ENCODE assay signal across 8 cellular contexts in genomic region chr4:102759835-102760644, GRCh38. TPM values are rescaled to one million over a fixed set of nuclear protein-coding genes. Genes with fewer than 3 reads are reported as not detected.
DNase-seq lines count a peak whose midpoint lies in the region; ATAC-seq, FAIRE-seq and TF ChIP-seq lines count a peak whose summit lies in the region.

No MANE protein-coding gene starts in this region.

- intact Hi-C loops in GM12878 (cut with micrococcal nuclease; ENCODE audit: unreplicated experiment), result loop anchor here (1.0 to 5.0 kb wide), 2 partner anchors 73 to 107 kb away; partner anchors contain the start of gene CISD2
- intact Hi-C loops in gastrocnemius medialis (cut with DNase I; ENCODE audit: low total_unique reads), result loop anchor here (1.0 to 5.0 kb wide), 5 partner anchors 33 to 252 kb away; partner anchors contain the start of gene CISD2

- peak overlapping the region; percentile 98 for H3K4me3 ChIP-seq in GM12878
- peak overlapping the region; percentile 85 for H3K4me3 ChIP-seq in iPS-11a (ENCODE audit: low read depth, low read length)
- H3K4me3 ChIP-seq in gastrocnemius medialis, result peak overlapping the region; percentile 78 to 99 (median 83)

- H3K27me3 ChIP-seq in GM12878 (replicated peaks in 1 of 2; ENCODE audit: control insufficient read depth in 2 of 2, insufficient read depth in 2 of 2, low read length in 1 of 2) (no peaks in the 10 kb centered on the region), gastrocnemius medialis (no peaks in the 10 kb centered on the region)

- no peak for TF ChIP-seq RAD21 in GM12878 (IDR thresholded peaks at IDR 0.05; ENCODE audit: insufficient read depth, low read depth, low read length)

- peak; percentile 40 to 76; a peak in 1 of 4 replicates for TF ChIP-seq EP300 in GM12878 (IDR thresholded peaks at IDR 0.05; ENCODE audit: borderline replicate concordance in 1 of 2, control insufficient read depth in 1 of 2, low read depth in 2 of 2, low read length in 2 of 2)

- TF ChIP-seq POLR2A in GM12878 (IDR thresholded peaks at IDR 0.05; ENCODE audit: low read depth, low read length) (no peak), gastrocnemius medialis (IDR thresholded peaks at IDR 0.05) (no peak)

- peak overlapping the region; percentile 99 for H2AFZ ChIP-seq in GM12878 (ENCODE audit: control insufficient read depth, low read depth, low read length)

- peak overlapping the region; percentile 84 for H3K4me2 ChIP-seq in GM12878 (ENCODE audit: control insufficient read depth, insufficient read depth)

- ATAC-seq in GM19035 (IDR thresholded peaks at IDR 0.05; ENCODE audit: unreplicated experiment) (peak; percentile 55), HG03103 (IDR thresholded peaks at IDR 0.05; ENCODE audit: low read depth, unreplicated experiment) (peak; percentile 47), GM12878 (peak; percentile 81), gastrocnemius medialis (peak; percentile 57 to 61)

- SMC1A ChIA-PET in GM12878 (lab: Charles Lee; ENCODE audit: uncharacterized antibody, unreplicated experiment), result interaction anchor here (0.8 to 2.0 kb wide), 8 partner anchors 10 to 79 kb away, joined by 3 to 12 read pairs (median 4); partner anchors contain the start of gene UBE2D3

- WGBS in GM12878 (ENCODE audit: insufficient coverage, insufficient replicate concordance, low lambda C conversion rate, missing lambda C conversion rate), result under 1% methylated on average over 25 of the region's 25 CpGs

- no peaks in the 10 kb centered on the region; the same call in 1 of the 2 replicates for H3K4me1 ChIP-seq in GM12878 (ENCODE audit: control insufficient read depth, insufficient read depth, low read length)
- peaks cover 5 to 19% of the 10 kb centered on the region in 2 donors for H3K4me1 ChIP-seq in gastrocnemius medialis

- TSS peak; percentile 61 for BruUV-seq in GM12878 (replicated peaks; lab: Mats Ljungman, UMichigan)

- FAIRE-seq in GM12878 (lab: Jason Lieb, UNC), result peak; percentile 66

- no peaks in the 10 kb centered on the region for H4K20me1 ChIP-seq in GM12878 (ENCODE audit: control insufficient read depth, insufficient read depth)

- TF ChIP-seq CTCF in GM12878 (IDR thresholded peaks at IDR 0.05 in 2 of 3, conservative IDR thresholded peaks at IDR 0.05 in 1 of 3; ENCODE audit: control insufficient read depth in 2 of 3, extremely low read depth in 1 of 3, insufficient read depth in 1 of 3, low read depth in 3 of 3, low read length in 3 of 3), result no peak
- no peak for TF ChIP-seq CTCF in gastrocnemius medialis (IDR thresholded peaks at IDR 0.05 in 4 of 5, conservative IDR thresholded peaks at IDR 0.05 in 1 of 5)

- no peaks in the 10 kb centered on the region for H3K36me3 ChIP-seq in GM12878 (ENCODE audit: control insufficient read depth in 2 of 2, insufficient read depth in 2 of 2, low read length in 1 of 2)
- no peaks in the 10 kb centered on the region for H3K36me3 ChIP-seq in gastrocnemius medialis

- in situ Hi-C loops in GM12878 (cut with MboI), result no loop called here
- in situ Hi-C loops in gastrocnemius medialis (cut with MboI; ENCODE audit: low sequenced_read_pairs in 4 of 4), result loop anchor here in 1 of 4 donors (25.0 kb wide), 1 partner anchor 102 kb away; the partner anchor contains the start of gene CISD2

- RAD21 ChIA-PET in GM12878 (lab: Charles Lee; ENCODE audit: unreplicated experiment), result interaction anchor here (0.8 to 2.1 kb wide), 16 partner anchors 11 to 259 kb away, joined by 3 to 27 read pairs (median 4); partner anchors contain the start of gene UBE2D3

- H3K79me2 ChIP-seq in GM12878 (ENCODE audit: control insufficient read depth, insufficient read depth, low read length), result peaks cover 43% of the 10 kb centered on the region

- POLR2A ChIA-PET in GM12878 (lab: Charles Lee), result interaction anchor here (0.7 to 2.2 kb wide), 14 partner anchors 12 to 260 kb away, joined by 3 to 11 read pairs (median 4); partner anchors contain the start of genes CISD2, SLC9B1 and UBE2D3

- CTCF ChIA-PET in GM12878 (lab: Yijun Ruan, JAX), result interaction anchor here (0.6 to 1.5 kb wide), 10 partner anchors 11 to 415 kb away, joined by 3 to 6 read pairs (median 3); partner anchors contain the start of genes SLC39A8 and UBE2D3

- H3K9me3 ChIP-seq in GM12878 (replicated peaks; ENCODE audit: control insufficient read depth, insufficient read depth, low read length) (peaks cover 1% of the 10 kb centered on the region; the same call in 1 of the 3 replicates), gastrocnemius medialis (no peaks in the 10 kb centered on the region)

- DNase-seq in COLO829 (ENCODE audit: low spot score) (peak; percentile 54), OCI-M1 (lab: John Stamatoyannopoulos, UW) (peak; percentile 85), GM12878 (ENCODE audit: low read depth, low spot score) (peak; percentile 40), gastrocnemius medialis (peak in 1 of 2 donors; percentile 33)
- no peak for DNase-seq in activated CD4-positive, CD25-positive, alpha-beta regulatory T cell (lab: John Stamatoyannopoulos, UW)

- H3K27ac ChIP-seq in GM12878 (ENCODE audit: control insufficient read depth, insufficient read depth) (peak overlapping the region; percentile 85), gastrocnemius medialis (peak overlapping the region; percentile 83 to 89 (median 84))

- H3K9ac ChIP-seq in GM12878 (ENCODE audit: control insufficient read depth, insufficient read depth, low read length), result peak overlapping the region; percentile 88

TF ChIP-seq in GM12878, 131 proteins besides CTCF, POLR2A, EP300 and RAD21 (continues in another document):
- TF ChIP-seq CREB1 (IDR thresholded peaks at IDR 0.05; ENCODE audit: low read depth), result peak; percentile 75
- TF ChIP-seq JUNB (IDR thresholded peaks at IDR 0.05), result peak; percentile 18; the same call in 1 of the 2 replicates
- TF ChIP-seq ZNF622 (IDR thresholded peaks at IDR 0.05), result no peak
- no peak for TF ChIP-seq PAX5 (IDR thresholded peaks at IDR 0.05; ENCODE audit: borderline replicate concordance, low read depth, low read length)
- TF ChIP-seq NFXL1 (IDR thresholded peaks at IDR 0.05; ENCODE audit: borderline replicate concordance), result no peak
- no peak for TF ChIP-seq ASH2L (IDR thresholded peaks at IDR 0.05; ENCODE audit: borderline replicate concordance, low read depth)
- TF ChIP-seq ZNF24 (IDR thresholded peaks at IDR 0.05), result peak; percentile 68
- peak; percentile 46; the same call in 1 of the 2 replicates for TF ChIP-seq MTA2 (IDR thresholded peaks at IDR 0.05; ENCODE audit: low read depth)
- TF ChIP-seq ETV6 (conservative IDR thresholded peaks at IDR 0.05 in 1 of 2, IDR thresholded peaks at IDR 0.05 in 1 of 2; ENCODE audit: borderline replicate concordance in 1 of 2, low read depth in 1 of 2), result peak in 1 of 2 experiments; percentile 50; a peak in 1 of 4 replicates
- no peak for TF ChIP-seq CBX3 (IDR thresholded peaks at IDR 0.05; ENCODE audit: borderline replicate concordance, low read depth)
- TF ChIP-seq ZSCAN29 (IDR thresholded peaks at IDR 0.05), result no peak
- TF ChIP-seq CREM (IDR thresholded peaks at IDR 0.05; ENCODE audit: low read depth), result 0 out of 2 replicates have a peak, but pooled peaks have one; percentile 18
- TF ChIP-seq ATF7 (IDR thresholded peaks at IDR 0.05; ENCODE audit: low read depth), result peak; percentile 62
- TF ChIP-seq TARDBP (IDR thresholded peaks at IDR 0.05; ENCODE audit: borderline replicate concordance), result peak; percentile 7; the same call in 1 of the 2 replicates
- TF ChIP-seq RELB (IDR thresholded peaks at IDR 0.05; ENCODE audit: low read depth), result 0 out of 2 replicates have a peak, but pooled peaks have one; percentile 45
- TF ChIP-seq SP1 (IDR thresholded peaks at IDR 0.05; ENCODE audit: low read depth, low read length), result no peak
- TF ChIP-seq STAT3 (IDR thresholded peaks at IDR 0.05; ENCODE audit: low read depth, low read length), result no peak
- TF ChIP-seq MYC (IDR thresholded peaks at IDR 0.05; ENCODE audit: insufficient read depth, insufficient read length, insufficient replicate concordance, low read length, severe bottlenecking), result no peak

RNA-seq across cellular contexts. Expression of gene MANBA, which starts 0.7 kb away (rescaled TPM):
- total RNA-seq in GM12878 (2013; cell fraction: nucleolus; rRNA removed), result 207 and 208 TPM in 2 replicates
- total RNA-seq in GM12878 (2014; rRNA removed), result 18.6 and 24.3 TPM in 2 replicates
- 18.2 and 19.0 TPM in 2 replicates for total RNA-seq in GM12878 (2014; rRNA removed; fragmentation: Illumina TruSeq; extraction: Trizol)
- 13.6 and 13.8 TPM in 2 replicates for total RNA-seq in GM12878 (2021)
- polyA plus RNA-seq in GM12878 (2011; ENCODE audit: low read depth), result 14.7 TPM
- polyA plus RNA-seq in GM12878 (2011; rRNA removed), result 14.7 and 15.6 TPM in 2 replicates
- polyA plus RNA-seq in GM12878 (2011; cell fraction: cytosol; rRNA removed), result 10.8 and 15.1 TPM in 2 replicates
- 42.7 and 51.3 TPM in 2 replicates for polyA plus RNA-seq in GM12878 (2011; cell fraction: nucleus; rRNA removed)
- 15.4 and 23.2 TPM in 2 replicates for polyA plus RNA-seq in GM12878 (2012)
- 12.1 and 16.9 TPM in 2 replicates for polyA plus RNA-seq in GM12878 (2014; fragmentation: Illumina TruSeq; extraction: Trizol)
- 1 to 10 TPM; 3.8 to 6.9 TPM for polyA plus RNA-seq in GM12878 (2014; fragmentation: Nextera tagmentation; extraction: Ambion mirVana)
- polyA plus RNA-seq in GM12878 (2014; rRNA removed), result 8.5 and 10.4 TPM in 2 replicates
- 10 to 100 TPM; 11.9 to 13.0 TPM for polyA plus RNA-seq in GM12878 (2016; fragmentation: Nextera tagmentation; extraction: Ambion mirVana)
- 31.3 and 34.3 TPM in 2 replicates for polyA minus RNA-seq in GM12878 (2011; rRNA and poly(A)+ RNA removed)
- polyA minus RNA-seq in GM12878 (2011; cell fraction: cytosol; rRNA and poly(A)+ RNA removed), result 8.3 and 12.8 TPM in 2 replicates
- 53.3 and 78.7 TPM in 2 replicates for polyA minus RNA-seq in GM12878 (2011; cell fraction: nucleus; rRNA and poly(A)+ RNA removed)
- total RNA-seq in gastrocnemius medialis, result 10 to 100 TPM in 3 of 4 donors, 1 to 10 TPM in 1; 8.9 to 15.5 (median 12.6) TPM

Comparison
In these comparisons a context has a peak if more than half of its experiments do, and no peak if none do; other contexts are left out.
1. DNase-seq: peak in COLO829 (single experiment), OCI-M1 (single experiment) and GM12878 (single experiment); none in activated CD4-positive, CD25-positive, alpha-beta regulatory T cell (0 of 4).
2. Peak in every context shown above with its lines, with median percentiles within 50 percentile points of each other: ATAC-seq and H3K4me3 ChIP-seq.